ENCODE assay signal across 1 cellular context in genomic region chr2:26591619-26592505, GRCh38.
TF ChIP-seq lines count a peak whose summit lies in the region.

No MANE protein-coding gene starts in this region.

TF ChIP-seq in GM12878, 131 proteins besides CTCF, POLR2A, EP300 and RAD21:
- TF ChIP-seq RAD51 (IDR thresholded peaks at IDR 0.05) (no peak), RUNX3 (IDR thresholded peaks at IDR 0.05; ENCODE audit: low read length) (peak; percentile 32; the same call in 1 of the 2 replicates)
